ENCODE assay signal across 8 cellular contexts in genomic region chr2:68643011-68643873, GRCh38. TPM values are rescaled to one million over a fixed set of nuclear protein-coding genes. Genes with fewer than 3 reads are reported as not detected.
DNase-seq lines count a peak whose midpoint lies in the region; ATAC-seq lines count a peak whose summit lies in the region.

Gene PROKR1 (plus strand): TSS chr2:68643579. CDS start chr2:68645822, 2,243 bp downstream.

- no peaks in the 10 kb centered on the region for H3K36me3 ChIP-seq in SK-N-MC (ENCODE audit: insufficient read depth, low read length)
- H3K36me3 ChIP-seq in naive thymus-derived CD4-positive, alpha-beta T cell (ENCODE audit: control insufficient read depth in 2 of 3, insufficient read depth in 3 of 3, low read length in 3 of 3), result no peaks in the 10 kb centered on the region

- H3K27ac ChIP-seq in SK-N-MC, result no peak within 1 kb of the TSS
- no peak within 1 kb of the TSS for H3K27ac ChIP-seq in naive thymus-derived CD4-positive, alpha-beta T cell (ENCODE audit: low read depth, low read length)

- ATAC-seq in esophagus mucosa, result peak; percentile 60
- peak; percentile 36 for ATAC-seq in naive thymus-derived CD4-positive, alpha-beta T cell

- H3K27me3 ChIP-seq in naive thymus-derived CD4-positive, alpha-beta T cell (ENCODE audit: control insufficient read depth in 2 of 2, insufficient read depth in 2 of 2, low read length in 2 of 2), result no peaks in the 10 kb centered on the region

- POLR2A ChIA-PET in naive thymus-derived CD4-positive, alpha-beta T cell (lab: Charles Lee), result no interaction called here

- H3K36me3 Mint-ChIP-seq in naive thymus-derived CD4-positive, alpha-beta T cell, result peaks cover 0 to 12% (median 0%) of the 10 kb centered on the region in 5 donors

- no peak within 1 kb of the TSS for H3K27ac Mint-ChIP-seq in naive thymus-derived CD4-positive, alpha-beta T cell

- H3K9me3 ChIP-seq in SK-N-MC (ENCODE audit: low read depth, low read length), result no peaks in the 10 kb centered on the region
- no peaks in the 10 kb centered on the region for H3K9me3 ChIP-seq in naive thymus-derived CD4-positive, alpha-beta T cell (ENCODE audit: control insufficient read depth in 2 of 3, low read length in 3 of 3)

- peak within 1 kb of the TSS; percentile 77 for H3K4me3 ChIP-seq in SK-N-MC
- H3K4me3 ChIP-seq in naive thymus-derived CD4-positive, alpha-beta T cell (ENCODE audit: low read length), result no peak within 1 kb of the TSS

- H3K4me1 ChIP-seq in naive thymus-derived CD4-positive, alpha-beta T cell (ENCODE audit: control insufficient read depth in 2 of 2, insufficient read depth in 2 of 2, low read length in 2 of 2), result no peaks in the 10 kb centered on the region

- peaks cover 0 to 23% (median 10%) of the 10 kb centered on the region in 11 donors for H3K9me3 Mint-ChIP-seq in naive thymus-derived CD4-positive, alpha-beta T cell

- H3K4me3 Mint-ChIP-seq in naive thymus-derived CD4-positive, alpha-beta T cell, result peak within 1 kb of the TSS in 9 of 10 donors; percentile 7 to 55 (median 44)

- CTCF ChIA-PET in naive thymus-derived CD4-positive, alpha-beta T cell (lab: Charles Lee), result no interaction called here

- H3K9ac ChIP-seq in SK-N-MC (ENCODE audit: insufficient read length), result peak within 1 kb of the TSS; percentile 26

- DNase-seq in stimulated activated CD4-positive, alpha-beta T cell treated with anti-CD3 and anti-CD28 coated beads, Interleukin-4, amount 100 ng/mL, for 1 hour, result peak; percentile 7
- no peak for DNase-seq in stimulated activated CD4-positive, alpha-beta T cell treated with anti-CD3 and anti-CD28 coated beads, Interleukin-12 subunit alpha, Interleukin-12 subunit beta, amount 100 ng/mL, for 4 hours
- DNase-seq in SK-N-MC (ENCODE audit: low read depth, low spot score), result no peak
- peak in 1 of 9 donors; percentile 13 for DNase-seq in naive thymus-derived CD4-positive, alpha-beta T cell
- no peak for DNase-seq in NOMO-1 treated with dmso at 0.1 percent for 144 hours (lab: John Stamatoyannopoulos, UW; ENCODE audit: unreplicated experiment)
- DNase-seq in cerebellum (ENCODE audit: low spot score), result no peak
- no peak for DNase-seq in MV-4-11 (lab: John Stamatoyannopoulos, UW)

- intact Hi-C loops in naive thymus-derived CD4-positive, alpha-beta T cell (cut with micrococcal nuclease), result no loop called here

- H3K4me1 Mint-ChIP-seq in naive thymus-derived CD4-positive, alpha-beta T cell, result peaks cover 0 to 8% (median 2%) of the 10 kb centered on the region in 7 donors

- H3K27me3 Mint-ChIP-seq in naive thymus-derived CD4-positive, alpha-beta T cell, result peaks cover 31 to 76% (median 68%) of the 10 kb centered on the region in 5 donors

RNA-seq across cellular contexts. Expression of gene PROKR1, which starts in this region (rescaled TPM):
- not detected for total RNA-seq in esophagus mucosa
- total RNA-seq in naive thymus-derived CD4-positive, alpha-beta T cell, result not detected
- polyA plus RNA-seq in naive thymus-derived CD4-positive, alpha-beta T cell, result not detected
- total RNA-seq in cerebellum, result 2.7 TPM

Comparison
In these comparisons a context has a peak if more than half of its experiments do, and no peak if none do; other contexts are left out.
1. Peak in ATAC-seq in esophagus mucosa; RNA of the gene not detected or under 1 TPM.
2. Peak in ATAC-seq in naive thymus-derived CD4-positive, alpha-beta T cell; RNA of the gene not detected or under 1 TPM.